Comparison of ENCODE assay signal across 8 cellular contexts in genomic region chr16:55376045-55376444, GRCh38. TPM values are rescaled to one million over a fixed set of nuclear protein-coding genes. Genes with fewer than 3 reads are reported as not detected.
"Had no signal": no experiment of that assay in that cellular context is flagged by ENCODE, and none has a peak within 500 bp of the region (broad histone marks: within the 10 kb centered on the region; RNA-seq: fewer than 3 reads in every experiment).

No MANE protein-coding gene starts in this region.

- H3K27ac ChIP-seq: GM23248 had no signal

- H3K9me3 ChIP-seq: HAP-1 had no signal

- H3K36me3 ChIP-seq: HAP-1 had no signal

- DNase-seq: GM23248, H7, HFFc6, IMR-90 had no signal

- H3K4me3 ChIP-seq: GM23248, HAP-1, K562 had no signal

- ATAC-seq: HCT116 had no signal

RNA-seq across cellular contexts. Expression of gene IRX6, which starts 52.0 kb away (rescaled TPM):
- total RNA-seq: GM23248, H7, HFFc6, HT-29, IMR-90 had no signal
